In the genomic region with DNA sequence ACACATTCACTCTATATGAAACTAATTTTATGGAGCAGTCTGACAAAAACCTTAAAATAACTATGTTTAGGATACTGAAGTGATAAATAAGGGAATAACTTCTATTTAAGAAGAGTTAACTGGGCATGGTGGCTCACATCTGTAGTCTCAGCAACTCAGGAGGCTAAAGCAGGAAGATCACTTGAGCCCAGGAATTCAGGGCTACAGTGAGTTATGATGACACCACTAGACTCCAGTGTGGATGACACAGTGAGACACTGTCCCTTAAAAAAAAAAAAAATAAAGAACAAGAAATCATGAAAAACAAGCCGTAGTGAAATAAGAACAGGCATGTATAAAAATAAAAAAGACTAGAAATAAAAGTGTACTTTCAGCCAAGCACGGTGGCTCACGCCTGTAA, we compare ENCODE assay signal across 18 cellular contexts.
"Had no signal": no experiment of that assay in that cellular context is flagged by ENCODE, and none has a peak within 500 bp of the region (broad histone marks: within the 10 kb centered on the region; RNA-seq: fewer than 3 reads in every experiment).

No MANE protein-coding gene starts in this region.

- H3K4me1 ChIP-seq: colonic mucosa had no signal

- ATAC-seq: activated CD8-positive, alpha-beta T cell treated with anti-CD3 and anti-CD28 coated beads for 36 hours; activated T-cell treated with anti-CD3 and anti-CD28 coated beads, Interleukin-2, amount 50 U/mL, for 4 hours; pancreas; WTC11 had no signal

- H3K4me3 Mint-ChIP-seq: activated CD8-positive, alpha-beta T cell treated with anti-CD3 and anti-CD28 coated beads for 36 hours; activated T-cell treated with anti-CD3 and anti-CD28 coated beads, Interleukin-2, amount 50 U/mL, for 4 hours; mesothelial cell of epicardium; stimulated activated naive CD8-positive, alpha-beta T cell treated with anti-CD3 and anti-CD28 coated beads, Interleukin-15, Interleukin-2, amounts not matched to agents 100 ng/mL and 50 ng/mL, for 24 hours; WTC11 had no signal

- H3K27me3 Mint-ChIP-seq: activated CD8-positive, alpha-beta T cell treated with anti-CD3 and anti-CD28 coated beads for 36 hours; stimulated activated naive CD8-positive, alpha-beta T cell treated with anti-CD3 and anti-CD28 coated beads, Interleukin-15, Interleukin-2, amounts not matched to agents 100 ng/mL and 50 ng/mL, for 24 hours had no signal

- H3K27ac Mint-ChIP-seq: activated CD8-positive, alpha-beta T cell treated with anti-CD3 and anti-CD28 coated beads for 36 hours; mesothelial cell of epicardium; stimulated activated naive CD8-positive, alpha-beta T cell treated with anti-CD3 and anti-CD28 coated beads, Interleukin-15, Interleukin-2, amounts not matched to agents 100 ng/mL and 50 ng/mL, for 24 hours; WTC11 had no signal

- H3K36me3 ChIP-seq: colonic mucosa, pancreas had no signal

- H3K4me3 ChIP-seq: colonic mucosa, lung, pancreas, testis had no signal

- DNase-seq: activated CD4-positive, alpha-beta T cell treated with anti-CD3 and anti-CD28 coated beads for 4 hours; activated CD8-positive, alpha-beta T cell treated with anti-CD3 and anti-CD28 coated beads for 36 hours; activated effector memory CD4-positive, alpha-beta T cell treated with Interleukin-2 at 50 U/mL for 16 hours; activated naive CD4-positive, alpha-beta T cell treated with anti-CD3 and anti-CD28 coated beads, Interleukin-2, amount 50 U/mL, for 16 hours; activated T-cell treated with anti-CD3 and anti-CD28 coated beads, Interleukin-2, amount 50 U/mL, for 4 hours; caudate nucleus; colonic mucosa; pancreas; retina; small intestine; stimulated activated CD4-positive, alpha-beta T cell treated with anti-CD3 and anti-CD28 coated beads, Interleukin-4, amount 100 ng/mL, for 24 hours; stimulated activated CD8-positive, alpha-beta memory T cell treated with anti-CD3 and anti-CD28 coated beads, Interleukin-4, amount 100 ng/mL, for 48 hours; T-helper 2 cell; testis had no signal

- H3K27me3 ChIP-seq: colonic mucosa, pancreas, testis had no signal

- H3K9me3 ChIP-seq: colonic mucosa, pancreas, testis had no signal

- H3K27ac ChIP-seq: pancreas had no signal

- H3K9me3 Mint-ChIP-seq: activated T-cell treated with anti-CD3 and anti-CD28 coated beads, Interleukin-2, amount 50 U/mL, for 4 hours; mesothelial cell of epicardium; stimulated activated naive CD8-positive, alpha-beta T cell treated with anti-CD3 and anti-CD28 coated beads, Interleukin-15, Interleukin-2, amounts not matched to agents 100 ng/mL and 50 ng/mL, for 24 hours had no signal
